In genomic region chr3:16524196-16524595, GRCh38 we compare ENCODE assay signal across 18 cellular contexts.
"Had no signal": no experiment of that assay in that cellular context is flagged by ENCODE, and none has a peak within 500 bp of the region (broad histone marks: within the 10 kb centered on the region; RNA-seq: fewer than 3 reads in every experiment).

No MANE protein-coding gene starts in this region.

- H3K27ac Mint-ChIP-seq: stimulated activated naive CD8-positive, alpha-beta T cell treated with anti-CD3 and anti-CD28 coated beads, Interleukin-15, amount 100 ng/mL, for 72 hours had no signal

- ATAC-seq: esophagus mucosa; gastrocnemius medialis; heart right ventricle; psoas muscle; stimulated activated naive CD8-positive, alpha-beta T cell treated with anti-CD3 and anti-CD28 coated beads, Interleukin-15, amount 100 ng/mL, for 72 hours; upper lobe of right lung had no signal

- H3K4me1 ChIP-seq: sigmoid colon had no signal

- H3K36me3 ChIP-seq: gastrocnemius medialis, heart right ventricle, neutrophil, sigmoid colon, tibial nerve, upper lobe of right lung, vagina had no signal

- H3K27me3 ChIP-seq: gastrocnemius medialis, heart right ventricle, neutrophil, sigmoid colon, testis, tibial nerve, upper lobe of right lung, vagina had no signal

- DNase-seq: effector memory CD4-positive, alpha-beta T cell; gastrocnemius medialis; heart right ventricle; hypothalamus; kidney glomerular epithelial cell; mesendoderm; naive B cell; psoas muscle; retina; sigmoid colon; stimulated activated naive CD8-positive, alpha-beta T cell treated with anti-CD3 and anti-CD28 coated beads, Interleukin-15, amount 100 ng/mL, for 72 hours; testis; upper lobe of right lung had no signal

- H3K27ac ChIP-seq: gastrocnemius medialis, heart right ventricle, neutrophil, psoas muscle, sigmoid colon, skin epidermis, testis, tibial nerve, upper lobe of right lung, vagina had no signal

- H3K27me3 Mint-ChIP-seq: naive B cell; stimulated activated naive CD8-positive, alpha-beta T cell treated with anti-CD3 and anti-CD28 coated beads, Interleukin-15, amount 100 ng/mL, for 72 hours had no signal

- H3K9me3 ChIP-seq: gastrocnemius medialis, neutrophil, psoas muscle, testis, upper lobe of right lung, vagina had no signal

- H3K4me3 ChIP-seq: gastrocnemius medialis, heart right ventricle, psoas muscle, sigmoid colon, skin epidermis, testis, tibial nerve, upper lobe of right lung, vagina had no signal

- H3K4me3 Mint-ChIP-seq: stimulated activated naive CD8-positive, alpha-beta T cell treated with anti-CD3 and anti-CD28 coated beads, Interleukin-15, amount 100 ng/mL, for 72 hours had no signal
